ENCODE assay signal across 8 cellular contexts in the genomic region with DNA sequence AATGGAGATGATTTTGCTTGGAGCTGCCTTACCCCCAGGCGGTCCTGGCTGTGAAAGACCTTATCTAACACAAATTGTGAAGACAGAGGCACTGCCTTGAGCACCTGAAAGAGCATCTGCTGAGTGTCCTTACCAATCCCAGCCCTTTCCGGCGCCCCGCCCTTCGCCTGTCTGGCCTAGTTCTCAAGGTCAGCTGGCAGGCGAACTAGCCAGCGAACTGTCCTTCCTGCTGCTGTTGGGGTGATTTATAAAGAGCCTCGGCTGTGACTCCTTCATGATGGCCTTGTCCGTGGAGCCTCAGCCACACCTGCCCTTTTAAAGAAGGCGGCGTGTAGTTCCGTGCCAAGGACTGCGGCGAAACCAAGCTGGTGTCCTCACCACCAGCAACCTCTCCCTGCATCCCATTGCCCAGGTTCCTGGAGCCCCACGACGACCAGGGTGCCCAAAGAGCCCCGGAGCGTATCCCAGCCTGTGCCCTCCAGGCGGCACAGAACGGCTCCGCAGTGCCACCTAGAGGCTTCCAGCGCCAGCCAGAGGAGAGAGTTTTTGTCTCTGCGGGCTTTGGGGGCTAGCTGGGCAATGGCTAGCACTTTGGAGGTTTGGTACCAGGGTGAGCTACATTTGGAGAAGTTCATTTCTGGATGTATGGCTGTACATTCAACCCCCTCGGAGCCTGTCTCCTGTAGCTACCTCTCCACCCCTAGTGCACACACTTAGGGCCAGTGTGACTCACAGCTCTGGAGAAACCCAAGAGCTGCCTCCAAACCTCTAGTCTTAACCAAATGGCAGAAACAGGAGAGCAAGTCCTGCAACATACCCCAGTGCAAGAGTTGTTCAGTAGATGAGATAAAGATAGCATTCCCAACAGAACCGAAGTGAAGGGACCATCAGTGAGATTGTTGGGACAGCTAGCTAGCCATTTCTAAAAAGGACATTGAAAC. TPM values are rescaled to one million over a fixed set of nuclear protein-coding genes. Genes with fewer than 3 reads are reported as not detected.
DNase-seq lines count a peak whose midpoint lies in the region; ATAC-seq and TF ChIP-seq lines count a peak whose summit lies in the region.

No MANE protein-coding gene starts in this region.

- ATAC-seq in HG03159 (IDR thresholded peaks at IDR 0.05; ENCODE audit: unreplicated experiment) (peak; percentile 77), SK-N-SH treated with all-trans-retinoic acid at 6 μM for 48 hours (peak; percentile 99)

- CTCF ChIA-PET in A673 (lab: Charles Lee): interaction anchor here (0.8 kb wide), 1 partner anchor 208 kb away, joined by 3 read pairs; no protein-coding TSS in a partner anchor

- peak; percentile 83 for TF ChIP-seq CTCF in A673 (conservative IDR thresholded peaks at IDR 0.05; ENCODE audit: low read depth, low read length)
- peak; percentile 65 for TF ChIP-seq CTCF in GM13976 (IDR thresholded peaks at IDR 0.05; ENCODE audit: borderline replicate concordance, control extremely low read depth, extremely low read depth, insufficient read depth, missing control alignments)
- TF ChIP-seq CTCF in adrenal gland (IDR thresholded peaks at IDR 0.05): peak in 5 of 6 experiments; percentile 35 to 54 (median 39)

- 7 to 21% (median 13%) methylated on average over 3 to 25 of the region's 25 CpGs for WGBS in adrenal gland, 4 donors

- no peak overlapping the region for H3K4me3 ChIP-seq in A673 (ENCODE audit: low read depth, low read length, poor library complexity, severe bottlenecking)
- no peak overlapping the region for H3K4me3 ChIP-seq in adrenal gland

- in situ Hi-C loops in GM13976 (cut with MboI; ENCODE audit: low sequenced_read_pairs, unreplicated experiment): no loop called here

- H3K4me1 ChIP-seq in A673 (ENCODE audit: insufficient read depth, low read length, poor library complexity, severe bottlenecking) (no peaks in the 10 kb centered on the region), adrenal gland (replicated peaks in 1 of 2) (peaks cover 0 to 12% of the 10 kb centered on the region in 2 donors)

- POLR2A ChIA-PET in A673 (lab: Charles Lee; ENCODE audit: low non-redundant PET): no interaction called here

- H3K27me3 ChIP-seq in A673 (replicated peaks; ENCODE audit: insufficient read depth, low read depth, low read length, poor library complexity) (peaks cover 7% of the 10 kb centered on the region), adrenal gland (peaks cover 9% of the 10 kb centered on the region)

- no peak overlapping the region for H3K27ac ChIP-seq in A673 (ENCODE audit: low read depth, low read length, poor library complexity, severe bottlenecking)
- H3K27ac ChIP-seq in adrenal gland: no peak overlapping the region

- H3K36me3 ChIP-seq in A673 (ENCODE audit: insufficient read depth, low read length, poor library complexity, severe bottlenecking): no peaks in the 10 kb centered on the region
- no peaks in the 10 kb centered on the region for H3K36me3 ChIP-seq in adrenal gland (replicated peaks in 1 of 2)

- no peak for TF ChIP-seq POLR2A in adrenal gland (IDR thresholded peaks at IDR 0.05)

- BruUV-seq in A673 (replicated peaks; lab: Mats Ljungman, UMichigan): no TSS peak

- intact Hi-C loops in A673 (cut with micrococcal nuclease; ENCODE audit: unreplicated experiment): loop anchor here (1.0 to 10.0 kb wide), 2 partner anchors 209 to 325 kb away; no protein-coding TSS in a partner anchor
- intact Hi-C loops in adrenal gland (cut with DNase I): loop anchor here in 1 of 2 donors (5.0 kb wide), 1 partner anchor 208 kb away; no protein-coding TSS in a partner anchor

- DNase-seq in A673 (ENCODE audit: low spot score): peak; percentile 41
- DNase-seq in GM13976 (ENCODE audit: low spot score): peak; percentile 45
- peak; percentile 40 to 77 (median 72) for DNase-seq in adrenal gland
- DNase-seq in iPS-NIHi11 (ENCODE audit: low spot score): peak; percentile 58
- DNase-seq in stimulated activated CD4-positive, alpha-beta T cell treated with anti-CD3 and anti-CD28 coated beads, TNF-alpha, amount 100 ng/mL, for 24 hours (ENCODE audit: low read depth in 3 of 3): peak in 2 of 3 experiments; percentile 8 to 25
- no peak for DNase-seq in NCI-H2081 (lab: John Stamatoyannopoulos, UW)

- no peaks in the 10 kb centered on the region for H3K9me3 ChIP-seq in A673 (ENCODE audit: low read depth, low read length, poor library complexity, severe bottlenecking)
- H3K9me3 ChIP-seq in adrenal gland (replicated peaks in 1 of 3): no peaks in the 10 kb centered on the region

TF ChIP-seq in SK-N-SH treated with all-trans-retinoic acid at 6 μM for 48 hours, 23 proteins besides CTCF, POLR2A, EP300 and RAD21 (continues in another document):
- TF ChIP-seq, protein P1, sequence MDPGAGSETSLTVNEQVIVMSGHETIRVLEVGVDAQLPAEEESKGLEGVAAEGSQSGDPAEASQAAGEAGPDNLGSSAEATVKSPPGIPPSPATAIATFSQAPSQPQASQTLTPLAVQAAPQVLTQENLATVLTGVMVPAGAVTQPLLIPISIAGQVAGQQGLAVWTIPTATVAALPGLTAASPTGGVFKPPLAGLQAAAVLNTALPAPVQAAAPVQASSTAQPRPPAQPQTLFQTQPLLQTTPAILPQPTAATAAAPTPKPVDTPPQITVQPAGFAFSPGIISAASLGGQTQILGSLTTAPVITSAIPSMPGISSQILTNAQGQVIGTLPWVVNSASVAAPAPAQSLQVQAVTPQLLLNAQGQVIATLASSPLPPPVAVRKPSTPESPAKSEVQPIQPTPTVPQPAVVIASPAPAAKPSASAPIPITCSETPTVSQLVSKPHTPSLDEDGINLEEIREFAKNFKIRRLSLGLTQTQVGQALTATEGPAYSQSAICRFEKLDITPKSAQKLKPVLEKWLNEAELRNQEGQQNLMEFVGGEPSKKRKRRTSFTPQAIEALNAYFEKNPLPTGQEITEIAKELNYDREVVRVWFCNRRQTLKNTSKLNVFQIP (CRISPR knock-in tag; IDR thresholded peaks at IDR 0.05; ENCODE audit: borderline replicate concordance, low read depth): no peak
- TF ChIP-seq PPARA (CRISPR knock-in tag; IDR thresholded peaks at IDR 0.05; ENCODE audit: borderline replicate concordance) (no peak), TSHZ2 (CRISPR knock-in tag; IDR thresholded peaks at IDR 0.05) (no peak), CSDC2 (CRISPR knock-in tag; IDR thresholded peaks at IDR 0.05) (no peak), ZNF8 (CRISPR knock-in tag; IDR thresholded peaks at IDR 0.05) (no peak), TCF4 (CRISPR knock-in tag; IDR thresholded peaks at IDR 0.05; ENCODE audit: borderline replicate concordance) (no peak), TOX (CRISPR knock-in tag; IDR thresholded peaks at IDR 0.05; ENCODE audit: borderline replicate concordance) (no peak), ARNTL (CRISPR knock-in tag; IDR thresholded peaks at IDR 0.05; ENCODE audit: borderline replicate concordance, low read depth) (no peak), ZNF70 (CRISPR knock-in tag; IDR thresholded peaks at IDR 0.05) (no peak), RARB (CRISPR knock-in tag; IDR thresholded peaks at IDR 0.05) (no peak), ESRRG (CRISPR knock-in tag; IDR thresholded peaks at IDR 0.05) (no peak), CSRNP3 (CRISPR knock-in tag; IDR thresholded peaks at IDR 0.05) (no peak), BACH2 (CRISPR knock-in tag; IDR thresholded peaks at IDR 0.05; ENCODE audit: borderline replicate concordance) (no peak)

RNA-seq across cellular contexts. Expression of gene VMA21, which starts 36.8 kb away (rescaled TPM):
- total RNA-seq in A673 (2021): 56.1 and 59.7 TPM in 2 replicates
- total RNA-seq in adrenal gland: 10 to 100 TPM; 25.6 to 57.9 (median 36.7) TPM
- 10 to 100 TPM in 1 of 3 donors, 1 to 10 TPM in 2; 5.0 to 46.2 (median 7.5) TPM for polyA plus RNA-seq in adrenal gland

Comparison
In these comparisons a context has a peak if more than half of its experiments do, and no peak if none do; other contexts are left out.
1. DNase-seq: peak in A673 (single experiment), GM13976 (single experiment), adrenal gland (7 of 7), iPS-NIHi11 (single experiment) and stimulated activated CD4-positive, alpha-beta T cell treated with anti-CD3 and anti-CD28 coated beads, TNF-alpha, amount 100 ng/mL, for 24 hours (2 of 3); none in NCI-H2081 (0 of 2).
2. Peak in every context shown above with its lines, with median percentiles within 50 percentile points of each other: CTCF ChIP-seq.